In the genomic region with DNA sequence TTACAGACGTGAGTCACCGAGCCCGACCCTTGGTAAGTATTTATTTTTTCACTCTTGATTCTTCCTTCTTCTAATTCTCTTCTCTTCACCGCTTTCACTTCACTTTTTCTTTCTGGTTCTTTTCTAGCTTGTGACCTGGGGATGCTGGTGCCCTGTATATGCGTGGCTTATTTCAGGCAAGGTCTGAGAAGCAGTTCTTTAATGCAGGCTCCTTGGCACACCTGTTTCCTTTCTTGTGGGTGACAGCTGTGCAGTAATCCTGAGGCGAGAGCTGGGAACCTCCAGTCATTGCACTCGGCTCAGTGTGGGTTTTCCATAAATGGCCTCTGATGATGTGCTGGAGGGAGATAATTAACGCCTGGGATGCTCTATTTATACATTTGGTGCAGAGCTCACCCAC, we compare ENCODE assay signal across 16 cellular contexts.
"Had no signal": no experiment of that assay in that cellular context is flagged by ENCODE, and none has a peak within 500 bp of the region (broad histone marks: within the 10 kb centered on the region; RNA-seq: fewer than 3 reads in every experiment).

No MANE protein-coding gene starts in this region.

- H3K4me3 ChIP-seq: body of pancreas, gastrocnemius medialis, sigmoid colon, testis had no signal

- DNase-seq: activated B cell treated with CpG ODN at 0.5 μM for 24 hours; activated CD4-positive, alpha-beta T cell treated with anti-CD3 and anti-CD28 coated beads, Interleukin-2, amount 10 ng/mL, durations not matched to agents 7 days and 5 days; activated naive CD4-positive, alpha-beta T cell treated with anti-CD3 and anti-CD28 coated beads, Interleukin-2, amount 50 U/mL, for 16 hours; amniotic stem cell; body of pancreas; central memory CD4-positive, alpha-beta T cell; effector memory CD8-positive, alpha-beta T cell; gastrocnemius medialis; kidney; left ventricle myocardium superior; mesendoderm; sigmoid colon; stimulated activated CD4-positive, alpha-beta T cell treated with anti-CD3 and anti-CD28 coated beads, Interleukin-12 subunit alpha, Interleukin-12 subunit beta, amount 100 ng/mL, for 4 hours; stimulated activated naive CD4-positive, alpha-beta T cell; testis had no signal

- H3K9me3 ChIP-seq: body of pancreas, gastrocnemius medialis, testis had no signal

- ATAC-seq: body of pancreas; effector memory CD8-positive, alpha-beta T cell; gastrocnemius medialis; left ventricle myocardium superior had no signal

- H3K4me1 ChIP-seq: body of pancreas, gastrocnemius medialis, sigmoid colon, testis had no signal

- H3K27me3 ChIP-seq: body of pancreas, gastrocnemius medialis, sigmoid colon, testis had no signal

- H3K36me3 ChIP-seq: gastrocnemius medialis, sigmoid colon had no signal

- H3K27ac ChIP-seq: body of pancreas, epithelial cell of prostate, gastrocnemius medialis, sigmoid colon, testis had no signal
